ENCODE assay signal across 11 cellular contexts in the genomic region with DNA sequence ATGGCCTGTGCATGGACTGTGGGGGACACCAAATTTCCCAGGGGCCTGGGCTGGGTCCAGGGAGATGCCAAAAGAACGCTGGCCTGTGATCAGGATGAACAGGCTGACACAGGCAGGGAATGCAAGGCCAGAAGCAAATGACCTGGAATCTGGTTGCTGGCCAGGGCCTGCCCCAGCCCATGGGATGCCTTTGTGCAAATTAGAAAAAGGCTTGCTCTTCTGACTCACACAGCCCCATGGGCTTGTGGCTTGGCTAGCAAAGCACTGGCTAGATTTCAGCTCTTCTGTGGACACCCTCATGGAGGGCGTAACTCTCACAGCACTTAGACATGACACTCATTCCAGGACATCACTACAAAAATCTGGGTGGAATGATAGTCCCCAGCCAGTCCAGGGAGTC. TPM values are rescaled to one million over a fixed set of nuclear protein-coding genes. Genes with fewer than 3 reads are reported as not detected.
DNase-seq lines count a peak whose midpoint lies in the region; FAIRE-seq and TF ChIP-seq lines count a peak whose summit lies in the region.
"Had no signal": no experiment of that assay in that cellular context is flagged by ENCODE, and none has a peak within 500 bp of the region (broad histone marks: within the 10 kb centered on the region; RNA-seq: fewer than 3 reads in every experiment).

No MANE protein-coding gene starts in this region.

- no peaks in the 10 kb centered on the region for H3K27me3 ChIP-seq in keratinocyte (ENCODE audit: control insufficient read depth, extremely low read depth, insufficient read depth, low read length)
- H3K27me3 ChIP-seq in tibial nerve, result no peaks in the 10 kb centered on the region
- H3K27me3 ChIP-seq in spleen (replicated peaks in 1 of 7), result no peaks in the 10 kb centered on the region

- H3K9me3 Mint-ChIP-seq in activated T-helper 2 cell treated with anti-CD3 and anti-CD28 coated beads, Interferon-gamma antibody, Interleukin-2, Interleukin-4, amounts not matched to agents 10 μg/mL and 5 μg/mL and 100 μg/mL, durations not matched to agents 14 hours and 24 hours and 36 hours, result peaks cover 10% of the 10 kb centered on the region

- DNase-seq in HPDE6-E6E7 (ENCODE audit: extremely low spot score), result peak; percentile 40
- peak; percentile 36 for DNase-seq in cerebellum (ENCODE audit: low spot score)
- DNase-seq in keratinocyte (ENCODE audit: low read depth, low spot score), result peak; percentile 66
- DNase-seq in tibial nerve (ENCODE audit: low spot score in 2 of 2), result peak; percentile 75 to 77
- DNase-seq in NCI-H187 (lab: John Stamatoyannopoulos, UW), result no peak
- no peak for DNase-seq in spleen
- no peak for DNase-seq in activated gamma-delta T cell (lab: John Stamatoyannopoulos, UW)
- DNase-seq in activated T-helper 2 cell treated with anti-CD3 and anti-CD28 coated beads, Interferon-gamma antibody, Interleukin-2, Interleukin-4, amounts not matched to agents 10 μg/mL and 5 μg/mL and 100 μg/mL, durations not matched to agents 14 hours and 24 hours and 36 hours (ENCODE audit: low spot score), result no peak
- DNase-seq: activated CD4-positive, alpha-beta T cell treated with anti-CD3 and anti-CD28 coated beads, Interleukin-2, amount 50 U/mL, for 4 hours; cerebellar nuclear complex had no signal

- peak in 1 of 2 donors; percentile 79 for TF ChIP-seq EP300 in tibial nerve (IDR thresholded peaks at IDR 0.05)

- peaks cover 31% of the 10 kb centered on the region for H3K4me1 Mint-ChIP-seq in activated T-helper 2 cell treated with anti-CD3 and anti-CD28 coated beads, Interferon-gamma antibody, Interleukin-2, Interleukin-4, amounts not matched to agents 10 μg/mL and 5 μg/mL and 100 μg/mL, durations not matched to agents 14 hours and 24 hours and 36 hours (ENCODE audit: low read depth)

- H3K9me3 ChIP-seq in keratinocyte (ENCODE audit: control insufficient read depth, low read depth, low read length) (peaks cover 2% of the 10 kb centered on the region), tibial nerve (peaks cover 0 to 12% (median 0%) of the 10 kb centered on the region in 4 donors), spleen (peaks cover 0 to 7% (median 2%) of the 10 kb centered on the region in 8 donors)

- H2AFZ ChIP-seq in keratinocyte (ENCODE audit: control insufficient read depth, low read length), result no peak overlapping the region

- no peaks in the 10 kb centered on the region for H3K9me1 ChIP-seq in keratinocyte (ENCODE audit: control insufficient read depth, extremely low read depth, insufficient read depth, low read length)

- peaks cover 5% of the 10 kb centered on the region for H3K36me3 Mint-ChIP-seq in activated T-helper 2 cell treated with anti-CD3 and anti-CD28 coated beads, Interferon-gamma antibody, Interleukin-2, Interleukin-4, amounts not matched to agents 10 μg/mL and 5 μg/mL and 100 μg/mL, durations not matched to agents 14 hours and 24 hours and 36 hours (ENCODE audit: low read depth)
- H3K36me3 Mint-ChIP-seq: IgD-negative memory B cell had no signal

- 17 to 29% methylated on average over 1 to 2 of the region's 2 CpGs for WGBS in tibial nerve, 2 donors
- 78 to 95% (median 87%) methylated on average over 2 of the region's 2 CpGs for WGBS in spleen, 5 donors

- H3K27me3 Mint-ChIP-seq in activated T-helper 2 cell treated with anti-CD3 and anti-CD28 coated beads, Interferon-gamma antibody, Interleukin-2, Interleukin-4, amounts not matched to agents 10 μg/mL and 5 μg/mL and 100 μg/mL, durations not matched to agents 14 hours and 24 hours and 36 hours (ENCODE audit: low read depth), result no peaks in the 10 kb centered on the region

- dilution Hi-C loops in keratinocyte (cut with MboI; ENCODE audit: extremely low pct_ligation_motif_present, low sequenced_read_pairs), result no loop called here

- TF ChIP-seq CTCF in keratinocyte (optimal IDR thresholded peaks at IDR 0.05 in 1 of 3, IDR thresholded peaks at IDR 0.05 in 1 of 3, conservative IDR thresholded peaks at IDR 0.05 in 1 of 3; ENCODE audit: extremely low read depth in 1 of 3, insufficient read depth in 2 of 3, low read length in 3 of 3), result no peak
- TF ChIP-seq CTCF in tibial nerve (IDR thresholded peaks at IDR 0.05), result no peak
- TF ChIP-seq CTCF in spleen (IDR thresholded peaks at IDR 0.05 in 8 of 11, conservative IDR thresholded peaks at IDR 0.05 in 3 of 11), result no peak

- H3K27ac Mint-ChIP-seq in activated T-helper 2 cell treated with anti-CD3 and anti-CD28 coated beads, Interferon-gamma antibody, Interleukin-2, Interleukin-4, amounts not matched to agents 10 μg/mL and 5 μg/mL and 100 μg/mL, durations not matched to agents 14 hours and 24 hours and 36 hours, result no peak overlapping the region

- H4K20me1 ChIP-seq in keratinocyte (ENCODE audit: control insufficient read depth, extremely low read depth, insufficient read depth, low read length), result no peaks in the 10 kb centered on the region

- H3K4me3 Mint-ChIP-seq in activated T-helper 2 cell treated with anti-CD3 and anti-CD28 coated beads, Interferon-gamma antibody, Interleukin-2, Interleukin-4, amounts not matched to agents 10 μg/mL and 5 μg/mL and 100 μg/mL, durations not matched to agents 14 hours and 24 hours and 36 hours (ENCODE audit: low read depth), result no peak overlapping the region
- H3K4me3 Mint-ChIP-seq: IgD-negative memory B cell had no signal

- no peak overlapping the region for H3K9ac ChIP-seq in keratinocyte (ENCODE audit: control insufficient read depth, extremely low read depth, insufficient read depth, low read length)

- no peak overlapping the region for H3K27ac ChIP-seq in keratinocyte (ENCODE audit: control insufficient read depth, insufficient read depth, low read length)
- peak overlapping the region in 1 of 4 donors; percentile 70 for H3K27ac ChIP-seq in tibial nerve
- no peak overlapping the region for H3K27ac ChIP-seq in spleen

- no peaks in the 10 kb centered on the region for H3K79me2 ChIP-seq in keratinocyte (ENCODE audit: control insufficient read depth, insufficient read depth, low read length)

- H3K4me3 ChIP-seq in keratinocyte (ENCODE audit: control insufficient read depth in 2 of 3, extremely low read depth in 1 of 3, insufficient read depth in 2 of 3, low read depth in 1 of 3, low read length in 3 of 3) (no peak overlapping the region), tibial nerve (no peak overlapping the region), spleen (no peak overlapping the region)

- H3K4me1 ChIP-seq in keratinocyte (ENCODE audit: control insufficient read depth, extremely low read depth, insufficient read depth, low read length), result peaks cover 16% of the 10 kb centered on the region
- peaks cover 0 to 36% (median 17%) of the 10 kb centered on the region in 4 donors for H3K4me1 ChIP-seq in tibial nerve
- H3K4me1 ChIP-seq in spleen, result peaks cover 3 to 44% (median 12%) of the 10 kb centered on the region in 6 donors

- H3K4me2 ChIP-seq in keratinocyte (ENCODE audit: control insufficient read depth, extremely low read depth, insufficient read depth, low read depth, low read length), result peak overlapping the region; percentile 29

- no peaks in the 10 kb centered on the region for H3K36me3 ChIP-seq in keratinocyte (ENCODE audit: control insufficient read depth in 2 of 2, extremely low read depth in 1 of 2, insufficient read depth in 2 of 2, low read length in 2 of 2)
- H3K36me3 ChIP-seq in tibial nerve, result no peaks in the 10 kb centered on the region
- no peaks in the 10 kb centered on the region for H3K36me3 ChIP-seq in spleen

- peak; percentile 93 for FAIRE-seq in keratinocyte (lab: Jason Lieb, UNC)

- intact Hi-C loops in spleen (cut with DNase I; ENCODE audit: low total_unique reads), result no loop called here
- intact Hi-C loops in activated T-helper 2 cell treated with anti-CD3 and anti-CD28 coated beads, Interferon-gamma antibody, Interleukin-2, Interleukin-4, amounts not matched to agents 10 μg/mL and 5 μg/mL and 100 μg/mL, durations not matched to agents 14 hours and 24 hours and 36 hours (cut with micrococcal nuclease), result no loop called here

- no peak for TF ChIP-seq POLR2A in tibial nerve (IDR thresholded peaks at IDR 0.05)
- TF ChIP-seq POLR2A in spleen (IDR thresholded peaks at IDR 0.05), result no peak

RNA-seq across cellular contexts. Expression of a gene that starts 45.8 kb away (rescaled TPM):
- total RNA-seq in cerebellum (22.2 TPM), tibial nerve (10 to 100 TPM in 3 of 4 donors, 1 to 10 TPM in 1; 9.3 to 14.6 (median 12.0) TPM), spleen (10 to 100 TPM; 18.0 to 25.2 (median 20.3) TPM)
- polyA plus RNA-seq in keratinocyte (5.3 to 8.8 TPM (median 5.7 TPM) in 3 replicates), spleen (1 to 10 TPM; 5.3 to 10.0 (median 6.2) TPM)
- polyA plus RNA-seq in keratinocyte (2011; ENCODE audit: low read depth), result 5.0 TPM
- 5.3 and 9.5 TPM in 2 replicates for polyA plus RNA-seq in keratinocyte (2011; cell fraction: cytosol; rRNA removed)
- 6.6 and 8.5 TPM in 2 replicates for polyA plus RNA-seq in keratinocyte (2011; cell fraction: nucleus; rRNA removed)
- polyA plus RNA-seq in keratinocyte (2012; ENCODE audit: low replicate concordance), result 6.1 and 9.1 TPM in 2 replicates
- polyA minus RNA-seq in keratinocyte, result 1.1 to 6.6 TPM (median 4.3 TPM) in 3 replicates
- polyA minus RNA-seq in keratinocyte (2011; cell fraction: cytosol; rRNA and poly(A)+ RNA removed), result 5.9 TPM
- polyA minus RNA-seq in keratinocyte (2011; cell fraction: nucleus; rRNA and poly(A)+ RNA removed), result 3.8 and 7.0 TPM in 2 replicates
- total RNA-seq in activated T-helper 2 cell treated with anti-CD3 and anti-CD28 coated beads, Interferon-gamma antibody, Interleukin-2, Interleukin-4, amounts not matched to agents 10 μg/mL and 5 μg/mL and 100 μg/mL, durations not matched to agents 14 hours and 24 hours and 36 hours, result 78.1 and 78.3 TPM in 2 replicates

Comparison
In these comparisons a context has a peak if more than half of its experiments do, and no peak if none do; other contexts are left out.
1. DNase-seq: peak in HPDE6-E6E7 (single experiment), cerebellum (single experiment), keratinocyte (single experiment) and tibial nerve (2 of 2); none in NCI-H187 (0 of 2), spleen (single experiment), activated gamma-delta T cell (single experiment) and activated T-helper 2 cell treated with anti-CD3 and anti-CD28 coated beads, Interferon-gamma antibody, Interleukin-2, Interleukin-4, amounts not matched to agents 10 μg/mL and 5 μg/mL and 100 μg/mL, durations not matched to agents 14 hours and 24 hours and 36 hours (single experiment).